In the genomic region with DNA sequence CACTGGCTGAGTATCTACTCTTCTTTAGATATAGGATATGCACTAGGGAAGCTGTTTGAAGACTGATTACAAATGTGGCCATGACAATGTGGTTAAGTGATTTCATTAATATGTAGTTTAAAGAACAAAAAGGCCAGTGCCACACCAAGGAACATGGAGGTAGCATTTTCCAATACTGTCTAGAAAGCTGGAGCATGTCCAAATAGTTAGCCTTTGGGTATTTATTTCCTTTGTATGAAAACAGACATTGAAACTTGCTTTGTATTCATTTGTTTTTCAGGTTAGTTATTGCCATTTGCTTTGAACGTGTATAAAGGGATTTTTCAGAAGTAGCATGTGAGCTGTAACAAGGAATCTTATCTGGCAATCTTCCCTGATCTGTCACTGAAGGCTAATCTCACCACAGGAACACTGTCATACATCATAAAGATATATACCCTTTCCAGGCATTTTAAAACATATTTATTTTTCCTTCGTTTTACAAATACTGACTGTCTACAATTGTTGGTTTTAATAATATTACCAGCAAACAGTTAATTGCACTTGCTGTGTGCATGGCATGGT, we compare ENCODE assay signal across 26 cellular contexts.
"Had no signal": no experiment of that assay in that cellular context is flagged by ENCODE, and none has a peak within 500 bp of the region (broad histone marks: within the 10 kb centered on the region; RNA-seq: fewer than 3 reads in every experiment).

No MANE protein-coding gene starts in this region.

- H3K27ac ChIP-seq: SK-N-MC had no signal

- ATAC-seq: activated CD4-positive, alpha-beta T cell treated with anti-CD3 and anti-CD28 coated beads for 36 hours; activated T-helper 17 cell treated with anti-CD3 and anti-CD28 coated beads, Interleukin-2, amount 50 U/mL, for 72 hours; Panc1; Right ventricle myocardium inferior; T-cell had no signal

- H3K4me3 ChIP-seq: SK-N-MC had no signal

- DNase-seq: activated CD4-positive, alpha-beta memory T cell treated with anti-CD3 and anti-CD28 coated beads, Interleukin-2, amount 10 ng/mL, durations not matched to agents 7 days and 5 days; activated CD4-positive, alpha-beta T cell treated with anti-CD3 and anti-CD28 coated beads for 36 hours; activated CD4-positive, alpha-beta T cell treated with anti-CD3 and anti-CD28 coated beads, Interleukin-2, amount 50 U/mL, for 1 hour; activated gamma-delta T cell; activated naive CD4-positive, alpha-beta T cell treated with anti-CD3 and anti-CD28 coated beads for 36 hours; activated T-cell treated with anti-CD3 and anti-CD28 coated beads for 4 hours; activated T-cell treated with anti-CD3 and anti-CD28 coated beads, Interleukin-2, amount 50 U/mL, for 48 hours; amygdala; Kasumi-1; MV-4-11; NCI-H1092 treated with DMSO at 0.1 percent for 48 hours; NCI-H1436; NCI-H1694 treated with DMSO at 0.1 percent for 48 hours; NCI-H2029 treated with DMSO at 0.1 percent for 48 hours; NCI-H524; NCI-H748 treated with DMSO at 0.1 percent for 48 hours; NK-92 treated with Interleukin-12 subunit alpha and Interleukin-12 subunit beta, amount 100 ng/mL, for 24 hours; OCI-M1; RPMI8226; T-cell; T-helper 2 cell; T1000 had no signal
